Comparison of ENCODE assay signal across 14 cellular contexts in the genomic region with DNA sequence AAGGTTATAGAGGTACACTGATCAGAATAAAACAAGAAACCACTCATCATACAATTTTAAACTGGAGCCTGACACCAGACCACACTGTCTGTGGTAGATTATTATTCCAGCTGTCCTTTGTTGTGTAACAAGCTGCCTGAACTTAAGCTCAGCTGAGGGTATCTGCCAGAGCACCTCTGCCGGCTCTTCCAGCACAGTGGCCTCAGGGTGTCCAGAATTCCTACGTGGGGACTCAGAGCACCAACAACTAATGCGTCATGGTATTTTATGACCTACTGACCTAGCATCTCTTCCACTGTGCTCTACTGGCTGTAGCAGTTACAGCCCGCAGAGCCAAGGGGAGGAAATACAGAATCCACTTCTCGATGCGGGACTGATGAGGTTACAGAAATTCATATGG. TPM values are rescaled to one million over a fixed set of nuclear protein-coding genes. Genes with fewer than 3 reads are reported as not detected.
DNase-seq lines count a peak whose midpoint lies in the region; ATAC-seq and TF ChIP-seq lines count a peak whose summit lies in the region.
"Had no signal": no experiment of that assay in that cellular context is flagged by ENCODE, and none has a peak within 500 bp of the region (broad histone marks: within the 10 kb centered on the region; RNA-seq: fewer than 3 reads in every experiment).

No MANE protein-coding gene starts in this region.

- no peak overlapping the region for H2BK15ac ChIP-seq in mesendoderm (replicated peaks; ENCODE audit: low read depth)

- no peak overlapping the region for H2BK5ac ChIP-seq in mesendoderm (ENCODE audit: low read length)

- H4K8ac ChIP-seq in mesendoderm (ENCODE audit: low read depth, low read length) = no peak overlapping the region

- no peak overlapping the region for H3K56ac ChIP-seq in mesendoderm (ENCODE audit: low read length)

- H2BK120ac ChIP-seq in mesendoderm (ENCODE audit: low read depth, low read length) = no peak overlapping the region

- no peaks in the 10 kb centered on the region for H3K36me3 ChIP-seq in mesendoderm (ENCODE audit: control insufficient read depth, insufficient read depth, low read length)
- H3K36me3 ChIP-seq: uterus had no signal

- no peaks in the 10 kb centered on the region for H3K79me1 ChIP-seq in mesendoderm (ENCODE audit: low read length)

- H4K5ac ChIP-seq in mesendoderm (ENCODE audit: low read length) = no peak overlapping the region

- in situ Hi-C loops in astrocyte of the spinal cord (cut with HindIII; ENCODE audit: low sequenced_read_pairs) = no loop called here

- DNase-seq in AG20443 (ENCODE audit: low spot score) = peak; percentile 71
- DNase-seq in M059J (ENCODE audit: low read depth) = peak; percentile 97
- peak; percentile 62 for DNase-seq in astrocyte of the spinal cord (ENCODE audit: low read depth, low spot score)
- peak; percentile 71 for DNase-seq in kidney tubule cell (ENCODE audit: low spot score)
- no peak for DNase-seq in NCI-H2171 (lab: John Stamatoyannopoulos, UW)
- DNase-seq in mesendoderm = no peak
- DNase-seq: amygdala; CD4-positive, alpha-beta memory T cell; uterus had no signal

- H3K4me2 ChIP-seq in mesendoderm (ENCODE audit: low read length) = no peak overlapping the region

- H3K9ac ChIP-seq in mesendoderm (ENCODE audit: low read length) = no peak overlapping the region
- H3K9ac ChIP-seq: parathyroid adenoma had no signal

- no peaks in the 10 kb centered on the region for H3K27me3 ChIP-seq in mesendoderm (ENCODE audit: insufficient read depth, low read length, poor library complexity)
- H3K27me3 ChIP-seq: uterus had no signal

- no peaks in the 10 kb centered on the region for H3K4me1 ChIP-seq in mesendoderm (ENCODE audit: control insufficient read depth, low read depth, low read length)
- H3K4me1 ChIP-seq: uterus had no signal

- ATAC-seq in HG03095 (IDR thresholded peaks at IDR 0.05; ENCODE audit: unreplicated experiment) = no peak
- ATAC-seq in HG03039 (IDR thresholded peaks at IDR 0.05; ENCODE audit: unreplicated experiment) = no peak
- ATAC-seq: GM12878 had no signal

- no CpG with 5 or more reads among the region's 6 CpGs for WGBS in mesendoderm (ENCODE audit: extremely low coverage, insufficient coverage, low lambda C conversion rate)

- H3K79me2 ChIP-seq in mesendoderm (ENCODE audit: control insufficient read depth, insufficient read depth, low read length) = no peaks in the 10 kb centered on the region
- H3K79me2 ChIP-seq: parathyroid adenoma had no signal

- TF ChIP-seq CTCF in astrocyte of the spinal cord (IDR thresholded peaks at IDR 0.05; ENCODE audit: low read depth, low read length) = no peak

- no peak overlapping the region for H3K27ac ChIP-seq in mesendoderm (ENCODE audit: low read depth, low read length)
- H3K27ac ChIP-seq: parathyroid adenoma, SK-N-MC, uterus had no signal

- H3K4me3 ChIP-seq in astrocyte of the spinal cord (ENCODE audit: low read depth, low read length) (no peak overlapping the region), mesendoderm (ENCODE audit: low read length) (no peak overlapping the region)
- H3K4me3 ChIP-seq: GM12878, SK-N-MC, uterus had no signal

- H3K4ac ChIP-seq in mesendoderm (ENCODE audit: low read depth, low read length) = no peak overlapping the region

- H2AK5ac ChIP-seq in mesendoderm (ENCODE audit: low read length) = no peak overlapping the region

- H3K18ac ChIP-seq in mesendoderm (ENCODE audit: low read length) = no peak overlapping the region

- no peak overlapping the region for H3K23ac ChIP-seq in mesendoderm (ENCODE audit: low read length)

RNA-seq across cellular contexts. Expression of gene RAF1, which starts 15.6 kb away (rescaled TPM):
- 78.0 and 106 TPM in 2 replicates for total RNA-seq in M059J (2014; rRNA removed; shearing (Covaris generic))
- polyA plus RNA-seq in mesendoderm (2013, experiment 1 of 2) = 75.7 TPM
- 74.9 TPM for polyA plus RNA-seq in mesendoderm (2013, experiment 2 of 2)

Comparison
In these comparisons a context has a peak if more than half of its experiments do, and no peak if none do; other contexts are left out.
1. DNase-seq: peak in AG20443 (single experiment), M059J (single experiment), astrocyte of the spinal cord (single experiment) and kidney tubule cell (single experiment); none in NCI-H2171 (single experiment) and mesendoderm (single experiment).